Comparison of ENCODE assay signal across 1 cellular context in the genomic region with DNA sequence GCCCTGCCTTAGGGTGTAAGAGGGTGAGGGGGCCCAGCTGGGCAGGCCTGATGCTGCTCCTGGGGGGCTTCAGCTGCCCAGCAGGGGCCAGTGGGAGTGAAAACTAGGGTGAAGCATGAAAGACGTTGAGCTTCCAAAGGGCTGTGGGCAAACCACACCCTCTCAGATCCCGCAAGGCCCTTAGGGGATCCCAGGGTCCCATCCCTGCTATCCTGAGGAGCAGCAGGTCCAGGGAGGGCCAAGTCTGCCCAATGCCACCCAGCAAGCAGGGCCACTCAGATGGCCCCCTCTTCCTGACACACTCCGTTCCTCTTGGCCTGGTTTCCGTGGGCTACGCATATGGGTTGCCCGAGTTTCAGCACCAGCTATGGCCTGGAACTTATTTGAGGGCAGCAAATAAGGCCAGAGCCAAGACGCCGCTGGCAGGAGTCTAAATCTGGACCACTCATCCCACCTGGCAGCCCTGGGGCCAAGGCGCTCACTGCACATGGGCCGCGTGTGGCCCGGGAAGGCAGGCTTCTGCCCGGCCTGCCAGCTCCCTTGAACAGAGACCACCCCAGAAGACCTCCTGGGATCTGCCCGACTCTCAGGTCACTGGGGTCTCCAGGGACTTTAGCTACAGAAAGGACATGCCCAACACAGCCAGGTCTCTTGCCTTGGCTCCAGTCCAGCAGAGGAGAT.
TF ChIP-seq lines count a peak whose summit lies in the region.

No MANE protein-coding gene starts in this region.

TF ChIP-seq in HepG2, 621 proteins besides CTCF, POLR2A, EP300 and RAD21:
- no peak for TF ChIP-seq ZMYM3 (CRISPR knock-in tag; IDR thresholded peaks at IDR 0.05)
- TF ChIP-seq PTBP1 (IDR thresholded peaks at IDR 0.05; ENCODE audit: low read depth, low read length, poor library complexity, severe bottlenecking) = peak; percentile 10
- TF ChIP-seq ZNF660 (CRISPR knock-in tag; IDR thresholded peaks at IDR 0.05; ENCODE audit: borderline replicate concordance, low read depth) = no peak
